In genomic region chr2:119255760-119256573, GRCh38 we compare ENCODE assay signal across 10 cellular contexts. TPM values are rescaled to one million over a fixed set of nuclear protein-coding genes. Genes with fewer than 3 reads are reported as not detected.
A peak's percentile ranks its signal among the peaks of the same experiment; 100 is the strongest.
DNase-seq lines count a peak whose midpoint lies in the region; ATAC-seq, FAIRE-seq and TF ChIP-seq lines count a peak whose summit lies in the region.
"Had no signal": no experiment of that assay in that cellular context is flagged by ENCODE, and none has a peak within 500 bp of the region (broad histone marks: within the 10 kb centered on the region; RNA-seq: fewer than 3 reads in every experiment).

No MANE protein-coding gene starts in this region.

- 0 out of 2 replicates have a peak overlapping the region, but pooled peaks have one; percentile 73 for H2BK15ac ChIP-seq in H1 (ENCODE audit: low read length)

- H3K4me1 ChIP-seq in H1 (replicated peaks in 1 of 4; ENCODE audit: control insufficient read depth in 3 of 4, insufficient read depth in 4 of 4, low read length in 3 of 4) = peaks cover 17 to 35% (median 26%) of the 10 kb centered on the region in 4 experiments

- H3K23ac ChIP-seq in H1 (ENCODE audit: insufficient read length) = no peak overlapping the region

- H3K56ac ChIP-seq in H1 (replicated peaks; ENCODE audit: insufficient read length, low read depth, low read length) = no peak overlapping the region

- CTCF ChIA-PET in H1 (lab: Charles Lee; ENCODE audit: partially characterized antibody) = interaction anchor here (0.6 to 3.3 kb wide), 5 partner anchors 10 to 221 kb away, joined by 3 to 20 read pairs (median 5); no protein-coding TSS in a partner anchor

- H3K14ac ChIP-seq in H1 (ENCODE audit: insufficient read length) = no peak overlapping the region

- H3K36me3 ChIP-seq in H1 (ENCODE audit: control insufficient read depth in 2 of 4, insufficient read depth in 4 of 4, low read length in 3 of 4) (peaks cover 0 to 5% (median 2%) of the 10 kb centered on the region in 4 experiments; a peak in 1 of 8 replicates), neural cell (ENCODE audit: insufficient read depth, low read length) (no peaks in the 10 kb centered on the region)

- H2BK12ac ChIP-seq in H1 (ENCODE audit: low read depth, low read length) = peak overlapping the region; percentile 82; the same call in 1 of the 2 replicates

- TF ChIP-seq CTCF in H1 (IDR thresholded peaks at IDR 0.05; ENCODE audit: control extremely low read depth in 1 of 3, insufficient read depth in 1 of 3, low read depth in 1 of 3, low read length in 3 of 3) = no peak
- TF ChIP-seq CTCF in neural cell (IDR thresholded peaks at IDR 0.05; ENCODE audit: poor library complexity, severe bottlenecking) = no peak

- ATAC-seq in HG02840 (IDR thresholded peaks at IDR 0.05; ENCODE audit: low FRiP score, unreplicated experiment) = no peak

- no peaks in the 10 kb centered on the region for H3F3A ChIP-seq in neural cell (ENCODE audit: insufficient read depth, low read length, poor library complexity, severe bottlenecking)

- H3K4me3 ChIP-seq in H1 (ENCODE audit: extremely low read depth in 1 of 4, insufficient read depth in 2 of 4, low read depth in 3 of 4, low read length in 4 of 4) = peak overlapping the region in 1 of 4 experiments; percentile 29; a peak in 1 of 8 replicates
- H3K4me3 ChIP-seq in neural cell (ENCODE audit: low read length) = no peak overlapping the region

- H3K18ac ChIP-seq in H1 (ENCODE audit: extremely low read depth, low read length) = peak overlapping the region; percentile 88

- peaks cover 0 to 3% of the 10 kb centered on the region in 2 experiments for H4K20me1 ChIP-seq in H1 (replicated peaks in 1 of 2; ENCODE audit: control insufficient read depth in 1 of 2, insufficient read depth in 2 of 2, low read length in 2 of 2)
- H4K20me1 ChIP-seq in neural cell (ENCODE audit: insufficient read depth) = no peaks in the 10 kb centered on the region

- no peaks in the 10 kb centered on the region for H3K79me1 ChIP-seq in H1 (ENCODE audit: low read depth, low read length)

- TF ChIP-seq EP300 in H1 (IDR thresholded peaks at IDR 0.05; ENCODE audit: borderline replicate concordance in 1 of 2, low read depth in 2 of 2, low read length in 2 of 2) (peak in 1 of 2 experiments; percentile 52; a peak in 1 of 3 replicates), neural cell (conservative IDR thresholded peaks at IDR 0.05; ENCODE audit: poor library complexity, severe bottlenecking) (no peak)

- no peak overlapping the region for H3K4ac ChIP-seq in H1 (replicated peaks; ENCODE audit: insufficient read length, low read depth, low read length)

- peak overlapping the region; percentile 47 for H4K91ac ChIP-seq in H1 (replicated peaks; ENCODE audit: insufficient read length, low read length)

- H3K27me3 ChIP-seq in H1 (replicated peaks in 1 of 4; ENCODE audit: control insufficient read depth in 3 of 4, extremely low read depth in 1 of 4, insufficient read depth in 3 of 4, low read length in 3 of 4) = no peaks in the 10 kb centered on the region
- no peaks in the 10 kb centered on the region for H3K27me3 ChIP-seq in neural cell (ENCODE audit: insufficient read depth, low read depth, low read length)

- WGBS in H1 (ENCODE audit: extremely low coverage in 1 of 2, insufficient coverage in 1 of 2, insufficient read length in 1 of 2, insufficient replicate concordance in 2 of 2, low coverage in 1 of 2, low lambda C conversion rate in 2 of 2, missing lambda C conversion rate in 1 of 2), 2 experiments = 38% methylated on average over 12 of the region's 12 CpGs; no CpG with 5 or more reads in 1 of the 2 experiments

- no peaks in the 10 kb centered on the region for H3K9me2 ChIP-seq in neural cell (ENCODE audit: insufficient read depth, low read length)

- H4K5ac ChIP-seq in H1 (ENCODE audit: insufficient read length, low read depth, low read length) = peak overlapping the region; percentile 1

- H2BK120ac ChIP-seq in H1 (replicated peaks; ENCODE audit: low read depth, low read length) = peak overlapping the region; percentile 39

- no peak for TF ChIP-seq POLR2A in H1 (IDR thresholded peaks at IDR 0.05; ENCODE audit: control extremely low read depth in 1 of 2, low read depth in 2 of 2, low read length in 2 of 2)

- H2AFZ ChIP-seq in H1 (ENCODE audit: low read length) (no peak overlapping the region), neural cell (ENCODE audit: low read depth, low read length) (no peak overlapping the region)

- H3K23me2 ChIP-seq in H1 (ENCODE audit: low read depth, low read length) = no peaks in the 10 kb centered on the region

- TF ChIP-seq RAD21 in H1 (IDR thresholded peaks at IDR 0.05 in 1 of 2, conservative IDR thresholded peaks at IDR 0.05 in 1 of 2; ENCODE audit: low read depth in 2 of 2, low read length in 2 of 2) (no peak), neural cell (conservative IDR thresholded peaks at IDR 0.05) (no peak)

- peak overlapping the region; percentile 55 for H2BK5ac ChIP-seq in H1 (ENCODE audit: low read depth, low read length)

- DNase-seq in Daoy (ENCODE audit: low read depth) (peak; percentile 88), NCI-H69 (lab: John Stamatoyannopoulos, UW) (peak; percentile 41), H1 (ENCODE audit: low read depth in 1 of 2, low spot score in 2 of 2) (no peak), NCI-H1105 (lab: John Stamatoyannopoulos, UW) (no peak), RPMI8226 (no peak), inferior parietal cortex (ENCODE audit: extremely low spot score) (no peak)
- DNase-seq: activated CD4-positive, CD25-positive, alpha-beta regulatory T cell treated with anti-CD3 and anti-CD28 coated beads, Interleukin-2, amount 50 U/mL, for 72 hours had no signal

- H3K79me2 ChIP-seq in H1 (ENCODE audit: control insufficient read depth in 1 of 2, insufficient read depth in 2 of 2, low read length in 2 of 2) (no peaks in the 10 kb centered on the region), neural cell (replicated peaks; ENCODE audit: insufficient read depth, low read length) (no peaks in the 10 kb centered on the region)

- H2BK20ac ChIP-seq in H1 (ENCODE audit: low read length) = peak overlapping the region; percentile 13

- peak overlapping the region; percentile 34; the same call in 1 of the 2 replicates for H2AK5ac ChIP-seq in H1 (ENCODE audit: low read depth, low read length)

- H4K8ac ChIP-seq in H1 (ENCODE audit: extremely low read depth, insufficient read depth, low read length) = no peak overlapping the region

- H3K27ac ChIP-seq in H1 (ENCODE audit: low read depth, low read length) (peak overlapping the region; percentile 46; the same call in 1 of the 2 replicates), neural cell (ENCODE audit: low read length) (no peak overlapping the region)

- H3K4me2 ChIP-seq in H1 (ENCODE audit: insufficient read depth in 1 of 2, low read depth in 2 of 2, low read length in 2 of 2) (peak overlapping the region; percentile 57 to 81), neural cell (ENCODE audit: low read length) (no peak overlapping the region)

- peak overlapping the region in 2 of 4 experiments; percentile 20 to 25; a peak in 2 of 7 replicates for H3K9ac ChIP-seq in H1 (replicated peaks in 1 of 4; ENCODE audit: extremely low read depth in 1 of 4, low read depth in 3 of 4, low read length in 3 of 4)
- H3K9ac ChIP-seq in neural cell (ENCODE audit: low read length) = peak overlapping the region; percentile 25

- peak; percentile 94 for FAIRE-seq in H1 (lab: Jason Lieb, UNC)
- FAIRE-seq: frontal cortex had no signal

- H3K9me3 ChIP-seq in H1 (ENCODE audit: insufficient read depth in 2 of 2, low read depth in 1 of 2, low read length in 1 of 2) = no peaks in the 10 kb centered on the region
- no peaks in the 10 kb centered on the region for H3K9me3 ChIP-seq in neural cell (ENCODE audit: low read length)

- POLR2A ChIA-PET in H1 (lab: Charles Lee; ENCODE audit: partially characterized antibody) = interaction anchor here (0.6 to 2.2 kb wide), 5 partner anchors 9 to 60 kb away, joined by 3 to 8 read pairs (median 4); no protein-coding TSS in a partner anchor

TF ChIP-seq in H1, 55 proteins besides CTCF, POLR2A, EP300 and RAD21 (continues in another document):
- TF ChIP-seq PHF8 (conservative IDR thresholded peaks at IDR 0.05; ENCODE audit: low read depth, low read length) = no peak
- no peak for TF ChIP-seq KDM5A (IDR thresholded peaks at IDR 0.05; ENCODE audit: low read length)
- no peak for TF ChIP-seq CBX8 (IDR thresholded peaks at IDR 0.05; ENCODE audit: borderline replicate concordance, low read depth, low read length)
- TF ChIP-seq MAX (IDR thresholded peaks at IDR 0.05) = no peak
- TF ChIP-seq SAP30 (IDR thresholded peaks at IDR 0.05; ENCODE audit: insufficient read depth, insufficient replicate concordance, low read length) = peak; percentile 43
- peak; percentile 83 for TF ChIP-seq BACH1 (IDR thresholded peaks at IDR 0.05; ENCODE audit: low read length)

TF ChIP-seq in neural cell, 6 proteins besides CTCF, POLR2A, EP300 and RAD21 (continues in another document):
- TF ChIP-seq POLR2AphosphoS5 (IDR thresholded peaks at IDR 0.05) = no peak
- no peak for TF ChIP-seq EZH2 (IDR thresholded peaks at IDR 0.05; ENCODE audit: borderline replicate concordance, insufficient read depth, low read length, poor library complexity, severe bottlenecking)
- no peak for TF ChIP-seq SMC3 (conservative IDR thresholded peaks at IDR 0.05; ENCODE audit: poor library complexity)
- TF ChIP-seq TAF1 (IDR thresholded peaks at IDR 0.05; ENCODE audit: low read depth) = no peak

RNA-seq across cellular contexts. Expression of gene STEAP3, which starts 32.3 kb away (rescaled TPM):
- total RNA-seq in Daoy (2014; rRNA removed; shearing (Covaris generic)) = 13.1 and 14.6 TPM in 2 replicates
- total RNA-seq in H1 (2021; fragmentation: NEBNext Ultra II Directional; extraction: Animal tissue kit (Norgen Biotek cat#: 25700)) = 21.7 and 22.2 TPM in 2 replicates
- polyA plus RNA-seq in H1 (2011; rRNA removed) (27.9 and 40.1 TPM in 2 replicates), neural cell (0.08 TPM in 1 of 2 replicates, not detected in the other)
- 18.9 TPM for polyA plus RNA-seq in H1 (2011; cell fraction: cytosol; rRNA removed)
- polyA plus RNA-seq in H1 (2011; cell fraction: nucleus; rRNA removed) = 37.7 TPM
- 18.7 to 23.4 TPM (median 21.9 TPM) in 4 replicates for polyA plus RNA-seq in H1 (2012, experiment 1 of 2)
- polyA plus RNA-seq in H1 (2012, experiment 2 of 2) = 19.4 TPM
- 25.2 TPM for polyA plus RNA-seq in H1 (2013, experiment 1 of 2)
- 25.2 TPM for polyA plus RNA-seq in H1 (2013, experiment 2 of 2)
- 21.9 and 35.2 TPM in 2 replicates for polyA minus RNA-seq in H1 (2011; rRNA and poly(A)+ RNA removed)
- 23.3 TPM for polyA minus RNA-seq in H1 (2011; cell fraction: cytosol; rRNA and poly(A)+ RNA removed)
- 23.5 TPM for polyA minus RNA-seq in H1 (2011; cell fraction: nucleus; rRNA and poly(A)+ RNA removed)
- not detected in 2 replicates for polyA minus RNA-seq in neural cell

Comparison
In these comparisons a context has a peak if more than half of its experiments do, and no peak if none do; other contexts are left out.
1. DNase-seq: peak in Daoy (single experiment) and NCI-H69 (single experiment); none in H1 (0 of 2), NCI-H1105 (single experiment), RPMI8226 (single experiment) and inferior parietal cortex (single experiment).